In genomic region chr9:123349691-123350480, GRCh38 we compare ENCODE assay signal across 8 cellular contexts. TPM values are rescaled to one million over a fixed set of nuclear protein-coding genes. Genes with fewer than 3 reads are reported as not detected.
DNase-seq lines count a peak whose midpoint lies in the region; ATAC-seq, FAIRE-seq and TF ChIP-seq lines count a peak whose summit lies in the region.

No MANE protein-coding gene starts in this region.

- H3K79me2 ChIP-seq in HepG2 (ENCODE audit: insufficient read depth, low read length): no peaks in the 10 kb centered on the region

- in situ Hi-C loops in HepG2 (cut with HindIII; ENCODE audit: extremely low pct_ligation_motif_present, low pct_unique_long_range_greater_than_20kb): loop anchor here (5.0 kb wide), 2 partner anchors 37 to 268 kb away; no protein-coding TSS in a partner anchor

- H3K27me3 ChIP-seq in HepG2 (ENCODE audit: control insufficient read depth in 1 of 2, insufficient read depth in 2 of 2, low read length in 2 of 2): peaks cover 2 to 36% of the 10 kb centered on the region in 2 experiments

- peak; percentile 97 for TF ChIP-seq CTCF in HepG2 (CRISPR knock-in tag; IDR thresholded peaks at IDR 0.05)

- H3K4me2 ChIP-seq in HepG2 (ENCODE audit: low read depth, low read length): peak overlapping the region; percentile 86

- TF ChIP-seq RAD21 in HepG2 (CRISPR knock-in tag; IDR thresholded peaks at IDR 0.05): peak; percentile 97

- POLR2A ChIA-PET in HepG2 (lab: Yijun Ruan, JAX): interaction anchor here (1.1 kb wide), 1 partner anchor 254 kb away, joined by 4 read pairs; no protein-coding TSS in a partner anchor

- no peak for FAIRE-seq in HepG2 (lab: Jason Lieb, UNC)

- CTCF ChIA-PET in HepG2 (lab: Yijun Ruan, JAX; ENCODE audit: low intra/inter-chr PET ratio, low total read pairs): interaction anchor here (1.6 to 2.7 kb wide), 2 partner anchors 247 to 268 kb away, joined by 4 to 27 read pairs; no protein-coding TSS in a partner anchor

- intact Hi-C loops in HepG2 (cut with micrococcal nuclease; ENCODE audit: unreplicated experiment): loop anchor here (1.0 to 5.0 kb wide), 3 partner anchors 125 to 269 kb away; no protein-coding TSS in a partner anchor

- no peak for TF ChIP-seq POLR2A in HepG2 (IDR thresholded peaks at IDR 0.05; ENCODE audit: insufficient read depth in 1 of 2, low read depth in 2 of 2, low read length in 2 of 2)

- no peaks in the 10 kb centered on the region for H3K36me3 ChIP-seq in HepG2 (replicated peaks in 1 of 2; ENCODE audit: control insufficient read depth in 1 of 2, insufficient read depth in 2 of 2, low read length in 2 of 2)

- no peak overlapping the region for H3K27ac ChIP-seq in caudate nucleus (ENCODE audit: low read depth, low read length)
- H3K27ac ChIP-seq in HepG2 (ENCODE audit: extremely low read length, insufficient read depth, low read length): no peak overlapping the region

- ATAC-seq in HG02623 (IDR thresholded peaks at IDR 0.05; ENCODE audit: unreplicated experiment): peak; percentile 57
- ATAC-seq in HepG2: peak; percentile 72
- ATAC-seq in HG02840 (IDR thresholded peaks at IDR 0.05; ENCODE audit: low FRiP score, unreplicated experiment): no peak

- no peak overlapping the region for H3K9ac ChIP-seq in HepG2 (ENCODE audit: insufficient read depth, low read depth, low read length)

- 17% methylated on average over 6 of the region's 16 CpGs for WGBS in HepG2 (ENCODE audit: low lambda C conversion rate)

- H3K4me1 ChIP-seq in HepG2 (ENCODE audit: insufficient read depth, low read length): peaks cover 46% of the 10 kb centered on the region

- H3K4me3 ChIP-seq in HepG2 (replicated peaks in 1 of 3; ENCODE audit: insufficient read depth in 1 of 3, low read depth in 2 of 3, low read length in 3 of 3): peak overlapping the region; percentile 16 to 65 (median 43); a peak in 5 of 6 replicates

- no peak overlapping the region for H2AFZ ChIP-seq in HepG2 (ENCODE audit: low read length)

- BruUV-seq in HepG2 (replicated peaks; lab: Mats Ljungman, UMichigan): no TSS peak

- peak; percentile 65 for DNase-seq in ELR (ENCODE audit: low read depth)
- DNase-seq in NCI-H2171 (lab: John Stamatoyannopoulos, UW): peak; percentile 19
- DNase-seq in activated CD4-positive, CD25-positive, alpha-beta regulatory T cell (lab: John Stamatoyannopoulos, UW): peak; percentile 15 to 42 (median 36)
- peak in 32 of 61 donors; percentile 5 to 56 (median 28) for DNase-seq in caudate nucleus (lab: John Stamatoyannopoulos, UW)
- DNase-seq in HepG2 (ENCODE audit: low spot score): peak; percentile 50
- DNase-seq in stimulated activated CD8-positive, alpha-beta memory T cell treated with anti-CD3 and anti-CD28 coated beads, Interleukin-12 subunit alpha, Interleukin-12 subunit beta, amount 100 ng/mL, for 1 hour (ENCODE audit: low read depth): peak; percentile 51

- no peaks in the 10 kb centered on the region for H3K9me3 ChIP-seq in HepG2 (ENCODE audit: low read length)

- TF ChIP-seq EP300 in HepG2 (IDR thresholded peaks at IDR 0.05; ENCODE audit: low read depth in 2 of 2, low read length in 2 of 2) (no peak), HepG2 (CRISPR knock-in tag; IDR thresholded peaks at IDR 0.05; ENCODE audit: borderline replicate concordance) (no peak)

- H4K20me1 ChIP-seq in HepG2 (ENCODE audit: insufficient read depth, low read length): no peaks in the 10 kb centered on the region

TF ChIP-seq in HepG2, 621 proteins besides CTCF, POLR2A, EP300 and RAD21 (continues in another document):
- TF ChIP-seq ZNF883 (CRISPR knock-in tag; IDR thresholded peaks at IDR 0.05; ENCODE audit: not compliant biosample characterization): no peak
- no peak for TF ChIP-seq BCLAF1 (IDR thresholded peaks at IDR 0.05)
- TF ChIP-seq EEA1 (CRISPR knock-in tag; IDR thresholded peaks at IDR 0.05; ENCODE audit: borderline replicate concordance): no peak
- no peak for TF ChIP-seq MBNL3 (CRISPR knock-in tag; conservative IDR thresholded peaks at IDR 0.05)
- TF ChIP-seq ZNF530 (CRISPR knock-in tag; IDR thresholded peaks at IDR 0.05; ENCODE audit: low read depth): no peak
- no peak for TF ChIP-seq DR1 (CRISPR knock-in tag; IDR thresholded peaks at IDR 0.05)
- TF ChIP-seq, protein P1, sequence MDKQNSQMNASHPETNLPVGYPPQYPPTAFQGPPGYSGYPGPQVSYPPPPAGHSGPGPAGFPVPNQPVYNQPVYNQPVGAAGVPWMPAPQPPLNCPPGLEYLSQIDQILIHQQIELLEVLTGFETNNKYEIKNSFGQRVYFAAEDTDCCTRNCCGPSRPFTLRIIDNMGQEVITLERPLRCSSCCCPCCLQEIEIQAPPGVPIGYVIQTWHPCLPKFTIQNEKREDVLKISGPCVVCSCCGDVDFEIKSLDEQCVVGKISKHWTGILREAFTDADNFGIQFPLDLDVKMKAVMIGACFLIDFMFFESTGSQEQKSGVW (CRISPR knock-in tag; IDR thresholded peaks at IDR 0.05; ENCODE audit: borderline replicate concordance): no peak
- TF ChIP-seq ZNF790 (CRISPR knock-in tag; IDR thresholded peaks at IDR 0.05; ENCODE audit: borderline replicate concordance): no peak
- no peak for TF ChIP-seq ZFY (CRISPR knock-in tag; IDR thresholded peaks at IDR 0.05)
- no peak for TF ChIP-seq BCL3 (CRISPR knock-in tag; IDR thresholded peaks at IDR 0.05)
- no peak for TF ChIP-seq CENPX (CRISPR knock-in tag; IDR thresholded peaks at IDR 0.05)
- no peak for TF ChIP-seq HNF4G (IDR thresholded peaks at IDR 0.05; ENCODE audit: borderline replicate concordance, low read depth, low read length)
- no peak for TF ChIP-seq HNF4G (CRISPR knock-in tag; IDR thresholded peaks at IDR 0.05; ENCODE audit: borderline replicate concordance, low read depth)
- no peak for TF ChIP-seq BRCA1 (CRISPR knock-in tag; IDR thresholded peaks at IDR 0.05)
- TF ChIP-seq ARNT2 (CRISPR knock-in tag; IDR thresholded peaks at IDR 0.05; ENCODE audit: low read depth): no peak
- TF ChIP-seq DMAP1 (CRISPR knock-in tag; IDR thresholded peaks at IDR 0.05): no peak
- TF ChIP-seq ZMYM3 (CRISPR knock-in tag; IDR thresholded peaks at IDR 0.05): 0 out of 2 replicates have a peak, but pooled peaks have one; percentile 10
- TF ChIP-seq ZNF614 (CRISPR knock-in tag; IDR thresholded peaks at IDR 0.05; ENCODE audit: borderline replicate concordance): no peak
- no peak for TF ChIP-seq ZNF83 (CRISPR knock-in tag; IDR thresholded peaks at IDR 0.05; ENCODE audit: borderline replicate concordance)

RNA-seq across cellular contexts. Expression of gene CRB2, which starts 6.1 kb away (rescaled TPM):
- total RNA-seq in HepG2 (2016; rRNA removed; fragmentation: Illumina TruSeq; extraction: Trizol): 0.14 and 0.29 TPM in 2 replicates
- not detected in 2 replicates for total RNA-seq in HepG2 (2016; cell fraction: cytosol; rRNA removed; fragmentation: Illumina TruSeq; extraction: Trizol; ENCODE audit: low read depth)
- 0.09 and 0.28 TPM in 2 replicates for total RNA-seq in HepG2 (2016; cell fraction: insoluble cytoplasmic fraction; rRNA removed; fragmentation: Illumina TruSeq; extraction: Trizol)
- total RNA-seq in HepG2 (2016; cell fraction: membrane; rRNA removed; fragmentation: Illumina TruSeq; extraction: Trizol): 0.03 and 0.12 TPM in 2 replicates
- total RNA-seq in HepG2 (2016; cell fraction: nucleus; rRNA removed; fragmentation: Illumina TruSeq; extraction: Trizol): 0.28 and 0.37 TPM in 2 replicates
- 0.01 and 0.07 TPM in 2 replicates for polyA plus RNA-seq in HepG2 (2011; rRNA removed)
- 0.01 TPM in 1 of 2 replicates, not detected in the other for polyA plus RNA-seq in HepG2 (2011; cell fraction: cytosol; rRNA removed)
- 0.11 and 0.16 TPM in 2 replicates for polyA plus RNA-seq in HepG2 (2011; cell fraction: nucleus; rRNA removed)
- polyA plus RNA-seq in HepG2 (2012): 0.05 and 0.12 TPM in 2 replicates
- 0.03 TPM in 1 of 2 replicates, not detected in the other for polyA plus RNA-seq in HepG2 (2016; cell fraction: cytosol; fragmentation: Illumina TruSeq; extraction: Trizol; ENCODE audit: low read depth)
- 0.05 and 0.12 TPM in 2 replicates for polyA plus RNA-seq in HepG2 (2016; cell fraction: insoluble cytoplasmic fraction; fragmentation: Illumina TruSeq; extraction: Trizol; ENCODE audit: low read depth)
- polyA plus RNA-seq in HepG2 (2016; cell fraction: membrane; fragmentation: Illumina TruSeq; extraction: Trizol; ENCODE audit: low read depth): 0.05 and 0.07 TPM in 2 replicates
- polyA plus RNA-seq in HepG2 (2016; cell fraction: nucleus; fragmentation: Illumina TruSeq; extraction: Trizol; ENCODE audit: insufficient read depth, low read depth): 0.37 and 0.41 TPM in 2 replicates
- 0.05 and 0.50 TPM in 2 replicates for polyA minus RNA-seq in HepG2 (2011; rRNA and poly(A)+ RNA removed; ENCODE audit: low replicate concordance)
- not detected in 2 replicates for polyA minus RNA-seq in HepG2 (2011; cell fraction: cytosol; rRNA and poly(A)+ RNA removed)
- polyA minus RNA-seq in HepG2 (2011; cell fraction: nucleus; rRNA and poly(A)+ RNA removed): 0.12 and 0.13 TPM in 2 replicates
